ENCODE assay signal across 1 cellular context in genomic region chr6:89840538-89840937, GRCh38.
TF ChIP-seq lines count a peak whose summit lies in the region.

No MANE protein-coding gene starts in this region.

TF ChIP-seq in IMR-90, 13 proteins besides CTCF, POLR2A, EP300 and RAD21 (continued from another document):
- TF ChIP-seq, protein P1, sequence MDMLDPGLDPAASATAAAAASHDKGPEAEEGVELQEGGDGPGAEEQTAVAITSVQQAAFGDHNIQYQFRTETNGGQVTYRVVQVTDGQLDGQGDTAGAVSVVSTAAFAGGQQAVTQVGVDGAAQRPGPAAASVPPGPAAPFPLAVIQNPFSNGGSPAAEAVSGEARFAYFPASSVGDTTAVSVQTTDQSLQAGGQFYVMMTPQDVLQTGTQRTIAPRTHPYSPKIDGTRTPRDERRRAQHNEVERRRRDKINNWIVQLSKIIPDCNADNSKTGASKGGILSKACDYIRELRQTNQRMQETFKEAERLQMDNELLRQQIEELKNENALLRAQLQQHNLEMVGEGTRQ (IDR thresholded peaks at IDR 0.05; ENCODE audit: low read depth, low read length), result no peak
- TF ChIP-seq BHLHE40 (IDR thresholded peaks at IDR 0.05; ENCODE audit: low read depth, low read length), result no peak
- no peak for TF ChIP-seq FOS (IDR thresholded peaks at IDR 0.05; ENCODE audit: low read depth, low read length)
- no peak for TF ChIP-seq CHD1 (IDR thresholded peaks at IDR 0.05; ENCODE audit: low read depth, low read length)
- TF ChIP-seq SMC3 (IDR thresholded peaks at IDR 0.05; ENCODE audit: low read depth, low read length), result no peak
- no peak for TF ChIP-seq MAZ (IDR thresholded peaks at IDR 0.05; ENCODE audit: borderline replicate concordance, low read depth, low read length)
